ENCODE assay signal across 2 cellular contexts in the genomic region with DNA sequence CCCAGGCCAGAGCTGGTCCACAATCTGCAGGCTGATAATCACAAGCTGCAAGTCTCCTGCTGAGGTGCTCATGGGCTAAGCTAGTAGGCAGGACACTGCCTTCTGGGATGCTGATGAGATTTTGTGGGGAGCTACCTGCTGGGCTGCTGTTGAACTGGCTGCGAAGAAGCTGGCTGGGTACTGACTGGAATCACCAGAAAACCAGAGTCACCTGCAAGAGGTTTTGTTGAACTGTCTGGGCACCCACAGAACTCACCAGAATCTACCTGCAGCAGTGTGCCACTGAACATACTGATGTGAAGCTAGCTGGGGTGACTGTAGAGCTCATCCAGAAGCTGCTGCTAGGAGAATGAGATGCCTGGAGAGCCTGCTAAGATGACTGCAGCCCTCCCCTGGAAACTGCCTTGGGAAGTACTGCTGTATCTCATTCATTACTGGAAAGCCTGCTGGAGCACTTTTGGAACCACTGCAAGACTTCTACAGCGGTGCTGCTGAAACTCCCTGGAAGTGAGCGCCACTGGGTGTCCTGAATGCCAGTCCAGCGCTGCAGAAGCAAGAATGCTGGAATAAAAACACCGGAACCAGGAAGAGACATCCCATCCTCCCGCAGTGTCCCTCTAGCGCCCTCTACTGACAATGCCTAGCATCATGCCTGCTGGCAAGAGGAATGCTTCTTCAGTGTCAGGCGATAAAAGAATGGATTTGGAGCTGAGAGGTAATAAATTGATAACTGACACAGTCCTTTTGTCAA.
TF ChIP-seq lines count a peak whose summit lies in the region.

No MANE protein-coding gene starts in this region.

TF ChIP-seq in HCT116, 20 proteins besides CTCF, POLR2A, EP300 and RAD21:
- TF ChIP-seq SRF (IDR thresholded peaks at IDR 0.05; ENCODE audit: low read depth) (peak; percentile 17; the same call in 1 of the 2 replicates), SP1 (IDR thresholded peaks at IDR 0.05; ENCODE audit: low read depth) (no peak), CBX3 (IDR thresholded peaks at IDR 0.05; ENCODE audit: low read depth) (peak; percentile 86), POLR2AphosphoS5 (IDR thresholded peaks at IDR 0.05; ENCODE audit: low read depth, low read length) (peak; percentile 33; the same call in 1 of the 2 replicates), YY1 (IDR thresholded peaks at IDR 0.05; ENCODE audit: extremely low read depth, insufficient replicate concordance, low read depth, low read length) (peak; percentile 50), JUND (IDR thresholded peaks at IDR 0.05) (no peak), ELF1 (IDR thresholded peaks at IDR 0.05; ENCODE audit: borderline replicate concordance, low read depth) (peak; percentile 75)

TF ChIP-seq in H1, 55 proteins besides CTCF, POLR2A, EP300 and RAD21:
- TF ChIP-seq MAFK (IDR thresholded peaks at IDR 0.05; ENCODE audit: low read depth, low read length) (no peak), YY1 (IDR thresholded peaks at IDR 0.05; ENCODE audit: low read depth, low read length) (peak; percentile 50; the same call in 1 of the 2 replicates), EZH2 (IDR thresholded peaks at IDR 0.05; ENCODE audit: low read depth, low read length, severe bottlenecking) (no peak), KDM4A (IDR thresholded peaks at IDR 0.05; ENCODE audit: low read depth, low read length, severe bottlenecking) (peak; percentile 31), E2F6 (IDR thresholded peaks at IDR 0.05) (no peak), KDM1A (IDR thresholded peaks at IDR 0.05; ENCODE audit: borderline replicate concordance, low read length) (no peak), SIN3A (conservative IDR thresholded peaks at IDR 0.05 in 1 of 2, IDR thresholded peaks at IDR 0.05 in 1 of 2; ENCODE audit: low read depth in 1 of 2, low read length in 2 of 2) (no peak), SP1 (IDR thresholded peaks at IDR 0.05; ENCODE audit: low read depth, low read length) (no peak), SIRT6 (IDR thresholded peaks at IDR 0.05; ENCODE audit: low read length) (no peak), FOSL1 (IDR thresholded peaks at IDR 0.05; ENCODE audit: insufficient read depth, low read depth, low read length) (no peak), CHD2 (IDR thresholded peaks at IDR 0.05; ENCODE audit: low read length) (no peak), ZNF274 (IDR thresholded peaks at IDR 0.05; ENCODE audit: borderline replicate concordance, extremely low read depth, low read length) (no peak), TEAD4 (IDR thresholded peaks at IDR 0.05; ENCODE audit: low read depth, low read length) (0 out of 2 replicates have a peak, but pooled peaks have one; percentile 54), JUN (IDR thresholded peaks at IDR 0.05; ENCODE audit: low read depth, low read length) (no peak), SIX5 (IDR thresholded peaks at IDR 0.05; ENCODE audit: low read depth, low read length) (no peak), KDM5A (IDR thresholded peaks at IDR 0.05; ENCODE audit: low read length) (no peak), CREB1 (IDR thresholded peaks at IDR 0.05) (0 out of 2 replicates have a peak, but pooled peaks have one; percentile 27), RXRA (IDR thresholded peaks at IDR 0.05; ENCODE audit: insufficient read depth, low read depth, low read length) (no peak)
